In the genomic region with DNA sequence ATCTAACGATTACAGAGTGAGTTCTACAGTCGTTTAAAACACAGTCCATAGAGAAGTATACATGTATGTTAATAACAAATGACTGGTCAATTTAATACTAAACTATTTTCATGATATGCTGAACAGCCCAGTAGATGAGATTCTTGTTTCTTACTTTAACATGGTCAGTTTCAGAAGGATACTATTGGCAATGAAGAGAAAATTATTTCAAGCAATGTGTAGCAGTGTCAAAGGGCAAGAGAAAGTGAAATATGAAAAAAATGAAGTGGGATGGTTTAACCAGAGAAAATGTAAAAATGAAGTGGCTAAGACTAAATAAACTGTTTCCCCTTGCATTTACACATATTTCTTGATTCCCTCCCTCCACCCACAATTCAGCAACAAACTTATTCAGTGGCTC, we compare ENCODE assay signal across 18 cellular contexts.
"Had no signal": no experiment of that assay in that cellular context is flagged by ENCODE, and none has a peak within 500 bp of the region (broad histone marks: within the 10 kb centered on the region; RNA-seq: fewer than 3 reads in every experiment).

No MANE protein-coding gene starts in this region.

- H3K27me3 ChIP-seq: spleen, upper lobe of right lung had no signal

- H3K4me3 Mint-ChIP-seq: activated CD4-positive, alpha-beta T cell treated with anti-CD3 and anti-CD28 coated beads, Interleukin-2, amount 10 ng/mL, durations not matched to agents 24 days and 14 days; activated CD8-positive, alpha-beta T cell treated with anti-CD3 and anti-CD28 coated beads, Interleukin-2, amount 10 ng/mL, durations not matched to agents 7 days and 5 days; activated naive CD4-positive, alpha-beta T cell treated with anti-CD3 and anti-CD28 coated beads for 36 hours; activated naive CD8-positive, alpha-beta T cell treated with anti-CD3 and anti-CD28 coated beads, Interleukin-2, amount 50 U/mL, for 24 hours; activated T-cell treated with anti-CD3 and anti-CD28 coated beads, Interleukin-2, amount 50 U/mL, for 4 hours; stimulated activated memory B cell treated with anti-CD40 and anti-IgM and Interleukin-4, amounts not matched to agents 10 μg/mL and 1 μg/mL and 100 μg/mL, for 72 hours had no signal

- H3K4me3 ChIP-seq: coronary artery, lung, spleen, upper lobe of right lung had no signal

- H3K9me3 ChIP-seq: spleen, upper lobe of right lung had no signal

- H3K27ac Mint-ChIP-seq: activated CD4-positive, alpha-beta T cell treated with anti-CD3 and anti-CD28 coated beads, Interleukin-2, amount 10 ng/mL, durations not matched to agents 24 days and 14 days; activated CD8-positive, alpha-beta T cell treated with anti-CD3 and anti-CD28 coated beads, Interleukin-2, amount 10 ng/mL, durations not matched to agents 7 days and 5 days; activated naive CD4-positive, alpha-beta T cell treated with anti-CD3 and anti-CD28 coated beads for 36 hours; activated naive CD8-positive, alpha-beta T cell treated with anti-CD3 and anti-CD28 coated beads, Interleukin-2, amount 50 U/mL, for 24 hours; stimulated activated memory B cell treated with anti-CD40 and anti-IgM and Interleukin-4, amounts not matched to agents 10 μg/mL and 1 μg/mL and 100 μg/mL, for 72 hours had no signal

- H3K4me1 Mint-ChIP-seq: activated CD4-positive, alpha-beta T cell treated with anti-CD3 and anti-CD28 coated beads, Interleukin-2, amount 10 ng/mL, durations not matched to agents 24 days and 14 days; activated naive CD8-positive, alpha-beta T cell treated with anti-CD3 and anti-CD28 coated beads, Interleukin-2, amount 50 U/mL, for 24 hours; stimulated activated memory B cell treated with anti-CD40 and anti-IgM and Interleukin-4, amounts not matched to agents 10 μg/mL and 1 μg/mL and 100 μg/mL, for 72 hours had no signal

- H3K27me3 Mint-ChIP-seq: activated CD4-positive, alpha-beta T cell treated with anti-CD3 and anti-CD28 coated beads, Interleukin-2, amount 10 ng/mL, durations not matched to agents 24 days and 14 days; activated naive CD8-positive, alpha-beta T cell treated with anti-CD3 and anti-CD28 coated beads, Interleukin-2, amount 50 U/mL, for 24 hours; stimulated activated memory B cell treated with anti-CD40 and anti-IgM and Interleukin-4, amounts not matched to agents 10 μg/mL and 1 μg/mL and 100 μg/mL, for 72 hours had no signal

- H3K4me1 ChIP-seq: spleen, upper lobe of right lung had no signal

- FAIRE-seq: endometrium, kidney had no signal

- H3K36me3 Mint-ChIP-seq: stimulated activated memory B cell treated with anti-CD40 and anti-IgM and Interleukin-4, amounts not matched to agents 10 μg/mL and 1 μg/mL and 100 μg/mL, for 72 hours had no signal

- H3K9me3 Mint-ChIP-seq: activated CD4-positive, alpha-beta T cell treated with anti-CD3 and anti-CD28 coated beads, Interleukin-2, amount 10 ng/mL, durations not matched to agents 24 days and 14 days; activated naive CD4-positive, alpha-beta T cell treated with anti-CD3 and anti-CD28 coated beads for 36 hours; stimulated activated memory B cell treated with anti-CD40 and anti-IgM and Interleukin-4, amounts not matched to agents 10 μg/mL and 1 μg/mL and 100 μg/mL, for 72 hours had no signal

- H3K36me3 ChIP-seq: spleen, upper lobe of right lung had no signal

- DNase-seq: activated CD4-positive, alpha-beta T cell treated with anti-CD3 and anti-CD28 coated beads, Interleukin-2, amount 10 ng/mL, durations not matched to agents 24 days and 14 days; activated CD8-positive, alpha-beta T cell treated with anti-CD3 and anti-CD28 coated beads, Interleukin-2, amount 10 ng/mL, durations not matched to agents 7 days and 5 days; activated naive CD4-positive, alpha-beta T cell treated with anti-CD3 and anti-CD28 coated beads for 36 hours; activated naive CD8-positive, alpha-beta T cell treated with anti-CD3 and anti-CD28 coated beads, Interleukin-2, amount 50 U/mL, for 24 hours; activated T-cell treated with anti-CD3 and anti-CD28 coated beads, Interleukin-2, amount 50 U/mL, for 4 hours; aorta; head of caudate nucleus; kidney; occipital lobe; retina; spleen; stimulated activated CD4-positive, alpha-beta T cell treated with anti-CD3 and anti-CD28 coated beads, Interleukin-4, amount 100 ng/mL, for 4 hours; upper lobe of right lung had no signal

- H3K27ac ChIP-seq: coronary artery, spleen, upper lobe of right lung had no signal

- ATAC-seq: activated CD8-positive, alpha-beta T cell treated with anti-CD3 and anti-CD28 coated beads, Interleukin-2, amount 10 ng/mL, durations not matched to agents 7 days and 5 days; activated naive CD8-positive, alpha-beta T cell treated with anti-CD3 and anti-CD28 coated beads, Interleukin-2, amount 50 U/mL, for 24 hours; activated T-cell treated with anti-CD3 and anti-CD28 coated beads, Interleukin-2, amount 50 U/mL, for 4 hours; left lobe of liver; stimulated activated memory B cell treated with anti-CD40 and anti-IgM and Interleukin-4, amounts not matched to agents 10 μg/mL and 1 μg/mL and 100 μg/mL, for 72 hours; upper lobe of right lung had no signal
